Comparison of ENCODE assay signal across 8 cellular contexts in the genomic region with DNA sequence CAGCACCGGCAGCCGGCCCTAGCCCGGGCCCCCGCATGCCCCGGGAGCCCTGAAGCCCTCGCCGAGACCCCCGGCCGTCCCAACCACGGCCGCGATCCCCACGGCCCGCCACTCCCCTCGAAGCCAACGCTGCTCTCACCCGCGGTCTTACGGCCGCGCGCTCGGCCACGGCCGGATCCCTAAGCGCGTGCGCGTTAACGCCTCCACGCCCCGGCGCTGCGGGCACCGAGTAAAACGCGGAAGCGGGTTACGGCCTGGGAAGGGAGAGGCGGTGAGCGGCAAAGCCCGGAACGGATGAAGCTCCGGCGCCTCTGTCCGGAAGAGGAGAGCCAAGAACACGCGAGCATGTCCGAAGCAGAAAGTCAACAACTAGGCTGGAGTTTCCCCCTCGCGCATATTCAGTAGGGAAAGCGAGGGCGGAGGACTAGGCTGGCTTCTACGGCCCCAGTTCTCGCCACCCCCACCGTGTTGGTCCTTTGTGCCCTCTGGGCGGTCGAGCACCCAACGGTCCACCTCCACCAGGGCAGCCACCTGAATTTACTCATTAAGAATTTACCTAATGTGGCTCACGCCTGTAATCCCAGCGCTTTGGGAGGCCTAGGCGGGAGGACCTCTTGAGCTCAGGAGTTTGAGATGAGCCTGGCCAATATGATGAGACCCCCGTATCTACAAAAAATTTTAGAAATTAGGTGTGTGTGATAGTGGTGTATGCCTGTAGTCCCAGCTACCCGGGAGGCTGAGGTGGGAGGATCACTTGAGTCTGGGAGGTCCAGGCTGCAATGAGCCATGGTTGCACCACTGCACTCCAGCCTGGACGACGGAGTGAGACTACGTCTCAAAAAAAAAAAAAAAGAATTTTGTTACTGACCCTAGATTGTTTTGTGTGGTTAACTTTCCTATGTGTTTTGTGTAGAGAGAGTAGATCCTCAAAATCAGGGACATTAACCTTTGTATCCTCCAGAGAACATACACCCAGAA. TPM values are rescaled to one million over a fixed set of nuclear protein-coding genes. Genes with fewer than 3 reads are reported as not detected.
A peak's percentile ranks its signal among the peaks of the same experiment; 100 is the strongest.
DNase-seq lines count a peak whose midpoint lies in the region; ATAC-seq and TF ChIP-seq lines count a peak whose summit lies in the region.

A gene (minus strand): TSS at position 169 of the 978 bp plus-strand sequence. CDS start 1,177 bp downstream, outside the sequence.

- DNase-seq in BE2C, result peak; percentile 78
- peak; percentile 89 for DNase-seq in NCI-H748 (lab: John Stamatoyannopoulos, UW; ENCODE audit: unreplicated experiment)
- peak; percentile 84 for DNase-seq in activated CD4-positive, alpha-beta T cell treated with anti-CD3 and anti-CD28 coated beads, Interleukin-2, amount 50 U/mL, for 1 hour
- DNase-seq in dedifferentiated amniotic fluid mesenchymal stem cell (ENCODE audit: extremely low spot score), result peak; percentile 89
- DNase-seq in left lobe of liver (ENCODE audit: low spot score), result peak; percentile 95
- peak; percentile 81 for DNase-seq in stimulated activated CD4-positive, alpha-beta T cell treated with anti-CD3 and anti-CD28 coated beads, Interleukin-2, amount 100 ng/mL, for 4 hours (ENCODE audit: low read depth)

- peak; percentile 83 for ATAC-seq in GM19324 (IDR thresholded peaks at IDR 0.05; ENCODE audit: low FRiP score, unreplicated experiment)
- peak; percentile 71 for ATAC-seq in HG03469 (IDR thresholded peaks at IDR 0.05; ENCODE audit: unreplicated experiment)
- ATAC-seq in left lobe of liver, result peak; percentile 94

- H3K9me3 ChIP-seq in BE2C, result no peaks in the 10 kb centered on the region

- no peaks in the 10 kb centered on the region for H3K27me3 ChIP-seq in BE2C

- H3K4me1 ChIP-seq in BE2C, result no peaks in the 10 kb centered on the region

- H3K36me3 ChIP-seq in BE2C, result no peaks in the 10 kb centered on the region

- TF ChIP-seq CTCF in BE2C (IDR thresholded peaks at IDR 0.05; ENCODE audit: low read depth, low read length), result no peak

- H3K4me3 ChIP-seq in BE2C (ENCODE audit: low read depth, low read length), result peak within 1 kb of the TSS; percentile 72

RNA-seq across cellular contexts. Expression of the gene that starts here (rescaled TPM):
- polyA plus RNA-seq in BE2C (2012; ENCODE audit: insufficient read depth, insufficient read length, low read depth), result 17.8 TPM
- 18.5 TPM for total RNA-seq in left lobe of liver

Comparison
In these comparisons a context has a peak if more than half of its experiments do, and no peak if none do; other contexts are left out.
1. Peak in every context shown above with its lines: DNase-seq, ATAC-seq and H3K4me3 ChIP-seq.